ENCODE assay signal across 18 cellular contexts in the genomic region with DNA sequence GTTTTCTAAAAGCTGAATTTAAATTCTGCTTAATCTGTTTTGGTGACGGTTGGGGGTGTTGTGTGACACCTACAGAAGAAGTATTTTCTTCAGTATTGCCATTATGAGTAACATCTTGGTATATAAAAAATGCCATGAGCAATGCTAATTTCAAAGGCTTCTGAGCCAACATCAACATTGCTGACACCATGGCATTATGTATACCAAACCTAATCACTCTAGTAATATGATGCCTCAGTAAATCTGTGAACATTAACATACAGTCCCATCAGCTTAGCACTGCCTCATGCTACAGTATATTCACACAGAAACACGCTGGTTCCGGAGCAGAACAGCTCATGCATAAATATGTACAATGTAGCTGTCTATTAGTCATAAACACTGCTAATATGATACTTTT.
DNase-seq lines count a peak whose midpoint lies in the region; ATAC-seq, FAIRE-seq and TF ChIP-seq lines count a peak whose summit lies in the region.
"Had no signal": no experiment of that assay in that cellular context is flagged by ENCODE, and none has a peak within 500 bp of the region (broad histone marks: within the 10 kb centered on the region; RNA-seq: fewer than 3 reads in every experiment).

No MANE protein-coding gene starts in this region.

- no peak overlapping the region for H3K9ac ChIP-seq in astrocyte (ENCODE audit: low read length)

- no peak overlapping the region for H3K27ac Mint-ChIP-seq in astrocyte (ENCODE audit: unreplicated experiment)
- peak overlapping the region in 2 of 3 experiments; percentile 31 to 43 for H3K27ac Mint-ChIP-seq in nephron
- H3K27ac Mint-ChIP-seq: activated T-helper 2 cell treated with anti-CD3 and anti-CD28 coated beads, Interferon-gamma antibody, Interleukin-2, Interleukin-4, amounts not matched to agents 10 μg/mL and 5 μg/mL and 100 μg/mL, durations not matched to agents 14 hours and 24 hours and 36 hours; naive thymus-derived CD4-positive, alpha-beta T cell; stimulated activated naive B cell treated with anti-CD40 and anti-IgM and Interleukin-4, amounts not matched to agents 10 μg/mL and 1 μg/mL and 100 μg/mL, for 72 hours had no signal

- TF ChIP-seq POLR2A in right lobe of liver (IDR thresholded peaks at IDR 0.05) = no peak

- no peak overlapping the region for H3K4me3 ChIP-seq in astrocyte (ENCODE audit: insufficient read depth, low read depth, low read length)
- H3K4me3 ChIP-seq in right lobe of liver = no peak overlapping the region
- H3K4me3 ChIP-seq: upper lobe of left lung had no signal

- peaks cover 1% of the 10 kb centered on the region for H3K27me3 Mint-ChIP-seq in astrocyte (ENCODE audit: low read depth, unreplicated experiment)
- peaks cover 3% of the 10 kb centered on the region for H3K27me3 Mint-ChIP-seq in nephron (ENCODE audit: low read depth)

- H3K36me3 ChIP-seq in astrocyte (ENCODE audit: insufficient read depth, low read length) (no peaks in the 10 kb centered on the region), right lobe of liver (no peaks in the 10 kb centered on the region)
- H3K36me3 ChIP-seq: upper lobe of left lung had no signal

- TF ChIP-seq CTCF in astrocyte (IDR thresholded peaks at IDR 0.05; ENCODE audit: insufficient read depth, low read depth, low read length) (no peak), nephron (IDR thresholded peaks at IDR 0.05; ENCODE audit: unreplicated experiment in 3 of 3) (no peak), right lobe of liver (IDR thresholded peaks at IDR 0.05) (no peak)

- H3K27me3 ChIP-seq in astrocyte (ENCODE audit: insufficient read depth, low read length) (no peaks in the 10 kb centered on the region), right lobe of liver (no peaks in the 10 kb centered on the region)
- H3K27me3 ChIP-seq: upper lobe of left lung had no signal

- no peak overlapping the region for H3K4me3 Mint-ChIP-seq in astrocyte (ENCODE audit: unreplicated experiment)
- no peak overlapping the region for H3K4me3 Mint-ChIP-seq in nephron
- H3K4me3 Mint-ChIP-seq: naive thymus-derived CD4-positive, alpha-beta T cell; stimulated activated naive B cell treated with anti-CD40 and anti-IgM and Interleukin-4, amounts not matched to agents 10 μg/mL and 1 μg/mL and 100 μg/mL, for 72 hours had no signal

- 75% methylated on average over 3 of the region's 3 CpGs for WGBS in right lobe of liver (ENCODE audit: insufficient coverage, low coverage, low lambda C conversion rate, missing lambda C conversion rate)

- no peak overlapping the region for H3K27ac ChIP-seq in astrocyte (ENCODE audit: low read depth, low read length)
- H3K27ac ChIP-seq in right lobe of liver = no peak overlapping the region
- H3K27ac ChIP-seq: 22Rv1, upper lobe of left lung had no signal

- H3K4me2 ChIP-seq in astrocyte (ENCODE audit: low read length) = peak overlapping the region; percentile 24

- intact Hi-C loops in right lobe of liver (cut with DNase I) = no loop called here

- H2AFZ ChIP-seq in astrocyte (ENCODE audit: low read depth, low read length) = no peak overlapping the region

- H3K4me1 ChIP-seq in astrocyte (ENCODE audit: insufficient read depth, low read length) (no peaks in the 10 kb centered on the region), right lobe of liver (no peaks in the 10 kb centered on the region)
- H3K4me1 ChIP-seq: upper lobe of left lung had no signal

- H3K9me3 ChIP-seq in astrocyte (ENCODE audit: insufficient read depth, low read depth, low read length) (no peaks in the 10 kb centered on the region), right lobe of liver (no peaks in the 10 kb centered on the region)

- no peaks in the 10 kb centered on the region for H4K20me1 ChIP-seq in astrocyte (ENCODE audit: insufficient read depth, low read length)

- ATAC-seq in right lobe of liver (no peak), HG03196 (IDR thresholded peaks at IDR 0.05; ENCODE audit: unreplicated experiment) (no peak)
- ATAC-seq: naive thymus-derived CD4-positive, alpha-beta T cell; stimulated activated naive B cell treated with anti-CD40 and anti-IgM and Interleukin-4, amounts not matched to agents 10 μg/mL and 1 μg/mL and 100 μg/mL, for 72 hours had no signal

- H3K4me1 Mint-ChIP-seq in astrocyte (ENCODE audit: low read depth, unreplicated experiment) (peaks cover 5% of the 10 kb centered on the region), nephron (peaks cover 5% of the 10 kb centered on the region)
- H3K4me1 Mint-ChIP-seq: naive thymus-derived CD4-positive, alpha-beta T cell; stimulated activated naive B cell treated with anti-CD40 and anti-IgM and Interleukin-4, amounts not matched to agents 10 μg/mL and 1 μg/mL and 100 μg/mL, for 72 hours had no signal

- peak; percentile 0 for DNase-seq in NCI-H146 (lab: John Stamatoyannopoulos, UW)
- DNase-seq in NCI-H146 treated with DMSO at 0.1 percent for 48 hours (lab: John Stamatoyannopoulos, UW; ENCODE audit: unreplicated experiment) = no peak
- peak; percentile 43 to 84 for DNase-seq in NCI-H2081 (lab: John Stamatoyannopoulos, UW)
- peak; percentile 15 for DNase-seq in astrocyte (ENCODE audit: low read depth)
- DNase-seq in right lobe of liver = no peak
- no peak for DNase-seq in MV-4-11 (lab: John Stamatoyannopoulos, UW)
- DNase-seq: DMS153; foreskin melanocyte; H7; naive thymus-derived CD4-positive, alpha-beta T cell; stimulated activated CD4-positive, alpha-beta T cell treated with anti-CD3 and anti-CD28 coated beads, Interleukin-12 subunit alpha, Interleukin-12 subunit beta, amount 100 ng/mL, for 4 hours; stimulated activated naive B cell treated with anti-CD40 and anti-IgM and Interleukin-4, amounts not matched to agents 10 μg/mL and 1 μg/mL and 100 μg/mL, for 72 hours; T-helper 1 cell; upper lobe of left lung had no signal

- FAIRE-seq in astrocyte (lab: Jason Lieb, UNC) = no peak

- no peaks in the 10 kb centered on the region for H3K36me3 Mint-ChIP-seq in astrocyte (ENCODE audit: low read depth, unreplicated experiment)
- no peaks in the 10 kb centered on the region for H3K36me3 Mint-ChIP-seq in nephron (ENCODE audit: low read depth)
- H3K36me3 Mint-ChIP-seq: naive thymus-derived CD4-positive, alpha-beta T cell; stimulated activated naive B cell treated with anti-CD40 and anti-IgM and Interleukin-4, amounts not matched to agents 10 μg/mL and 1 μg/mL and 100 μg/mL, for 72 hours had no signal

- no peaks in the 10 kb centered on the region for H3K79me2 ChIP-seq in astrocyte (ENCODE audit: insufficient read depth, low read length)

- H3K9me3 Mint-ChIP-seq in astrocyte (ENCODE audit: unreplicated experiment) (peaks cover 3% of the 10 kb centered on the region), nephron (no peaks in the 10 kb centered on the region)
- H3K9me3 Mint-ChIP-seq: activated T-helper 2 cell treated with anti-CD3 and anti-CD28 coated beads, Interferon-gamma antibody, Interleukin-2, Interleukin-4, amounts not matched to agents 10 μg/mL and 5 μg/mL and 100 μg/mL, durations not matched to agents 14 hours and 24 hours and 36 hours had no signal

Comparison
In these comparisons a context has a peak if more than half of its experiments do, and no peak if none do; other contexts are left out.
1. DNase-seq: peak in NCI-H146 (single experiment), NCI-H2081 (2 of 2) and astrocyte (single experiment); none in NCI-H146 treated with DMSO at 0.1 percent for 48 hours (single experiment), right lobe of liver (0 of 3) and MV-4-11 (single experiment).